ENCODE assay signal across 3 cellular contexts in genomic region chr12:114254998-114255397, GRCh38.
TF ChIP-seq lines count a peak whose summit lies in the region.

No MANE protein-coding gene starts in this region.

TF ChIP-seq in GM23338, 12 proteins besides CTCF, POLR2A, EP300 and RAD21 (continued from another document):
- TF ChIP-seq ETS1 (IDR thresholded peaks at IDR 0.05) (no peak), POLR2AphosphoS5 (IDR thresholded peaks at IDR 0.05; ENCODE audit: low read depth) (no peak)

TF ChIP-seq in Ishikawa, 13 proteins besides CTCF, POLR2A, EP300 and RAD21:
- peak; percentile 55 for TF ChIP-seq USF1 (IDR thresholded peaks at IDR 0.05)
- no peak for TF ChIP-seq ZBTB7A (IDR thresholded peaks at IDR 0.05; ENCODE audit: low read depth)
- TF ChIP-seq TCF12 (IDR thresholded peaks at IDR 0.05; ENCODE audit: low read depth): no peak
- no peak for TF ChIP-seq TAF1 (IDR thresholded peaks at IDR 0.05; ENCODE audit: low read depth)
- TF ChIP-seq NFIC (IDR thresholded peaks at IDR 0.05): no peak
- TF ChIP-seq FOXM1 (IDR thresholded peaks at IDR 0.05; ENCODE audit: borderline replicate concordance, low read depth): no peak
- TF ChIP-seq TEAD4 (IDR thresholded peaks at IDR 0.05): no peak
- TF ChIP-seq CEBPB (IDR thresholded peaks at IDR 0.05): no peak

TF ChIP-seq in H1, 55 proteins besides CTCF, POLR2A, EP300 and RAD21 (continued from another document):
- TF ChIP-seq USF2 (IDR thresholded peaks at IDR 0.05; ENCODE audit: low read length): peak; percentile 26; the same call in 1 of the 2 replicates
